In the genomic region with DNA sequence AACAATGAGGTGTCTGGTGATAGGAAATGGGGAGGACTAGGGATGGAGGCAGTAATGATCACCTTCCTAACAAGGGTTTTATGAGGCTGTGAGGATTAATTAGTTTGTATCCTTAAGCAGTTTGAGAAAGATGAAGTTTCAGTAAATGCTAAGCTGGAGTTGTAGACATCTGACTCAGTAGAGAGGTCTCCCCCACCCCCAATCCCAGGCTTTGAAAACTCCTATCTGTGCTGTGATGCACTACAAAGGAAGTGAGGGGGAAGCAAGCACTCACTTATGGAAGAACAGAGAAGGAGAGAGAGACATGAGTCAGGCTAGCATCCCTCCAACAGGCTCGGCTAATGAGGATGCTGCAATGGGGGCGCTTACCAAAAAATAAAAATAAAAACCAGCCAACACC, we compare ENCODE assay signal across 1 cellular context.
TF ChIP-seq lines count a peak whose summit lies in the region.

No MANE protein-coding gene starts in this region.

TF ChIP-seq in neural cell, 6 proteins besides CTCF, POLR2A, EP300 and RAD21:
- no peak for TF ChIP-seq EZH2 (IDR thresholded peaks at IDR 0.05; ENCODE audit: borderline replicate concordance, insufficient read depth, low read length, poor library complexity, severe bottlenecking)
- TF ChIP-seq SMC3 (conservative IDR thresholded peaks at IDR 0.05; ENCODE audit: poor library complexity), result no peak
